Comparison of ENCODE assay signal across 9 cellular contexts in genomic region chr9:120869726-120870125, GRCh38. TPM values are rescaled to one million over a fixed set of nuclear protein-coding genes. Genes with fewer than 3 reads are reported as not detected.
DNase-seq lines count a peak whose midpoint lies in the region; ATAC-seq and TF ChIP-seq lines count a peak whose summit lies in the region.
"Had no signal": no experiment of that assay in that cellular context is flagged by ENCODE, and none has a peak within 500 bp of the region (broad histone marks: within the 10 kb centered on the region; RNA-seq: fewer than 3 reads in every experiment).

No MANE protein-coding gene starts in this region.

- H3K36me3 Mint-ChIP-seq in chondrocyte (ENCODE audit: low read depth) (peaks cover 31% of the 10 kb centered on the region), neural crest cell (ENCODE audit: low read depth) (peaks cover 15% of the 10 kb centered on the region)

- H3K36me3 ChIP-seq in heart left ventricle (peaks cover 0 to 52% (median 11%) of the 10 kb centered on the region in 9 donors), vagina (peaks cover 0 to 8% of the 10 kb centered on the region in 2 donors)

- H3K27ac ChIP-seq in heart left ventricle (peak overlapping the region in 7 of 12 donors; percentile 82 to 93 (median 86)), vagina (peak overlapping the region; percentile 91)

- intact Hi-C loops in heart left ventricle (cut with DNase I) (loop anchor here in 5 of 10 donors (1.0 to 10.0 kb wide), 8 partner anchors 27 to 195 kb away; partner anchors contain the start of genes FBXW2 (in 1 of the 5), MEGF9 (in 1 of the 5) and PSMD5 (in 1 of the 5)), Right ventricle myocardium inferior (cut with DNase I) (loop anchor here (2.0 to 5.0 kb wide), 3 partner anchors 27 to 77 kb away; partner anchors contain the start of genes FBXW2 and PSMD5), vagina (cut with DNase I) (loop anchor here (5.0 to 10.0 kb wide), 2 partner anchors 68 to 205 kb away; partner anchors contain the start of gene CNTRL)

- H3K27ac Mint-ChIP-seq in chondrocyte (ENCODE audit: unreplicated experiment) (peak overlapping the region; percentile 63), neural crest cell (ENCODE audit: unreplicated experiment) (no peak overlapping the region)

- TF ChIP-seq POLR2A in heart left ventricle (IDR thresholded peaks at IDR 0.05) = no peak
- no peak for TF ChIP-seq POLR2A in vagina (IDR thresholded peaks at IDR 0.05)

- no peaks in the 10 kb centered on the region for H3K27me3 Mint-ChIP-seq in chondrocyte (ENCODE audit: low read depth)
- H3K27me3 Mint-ChIP-seq in neural crest cell (ENCODE audit: low read depth) = no peaks in the 10 kb centered on the region

- H3K4me3 Mint-ChIP-seq in chondrocyte (ENCODE audit: unreplicated experiment) (no peak overlapping the region), neural crest cell (peak overlapping the region; percentile 89)

- DNase-seq in heart left ventricle (no peak), Right ventricle myocardium inferior (ENCODE audit: missing footprints) (no peak), chondrocyte (ENCODE audit: low spot score) (no peak), neural crest cell (ENCODE audit: low read depth, low spot score) (no peak), vagina (ENCODE audit: extremely low spot score in 2 of 2) (no peak), COLO829 (ENCODE audit: low spot score) (no peak), NCI-H226 (no peak)
- DNase-seq: NCI-H2171 treated with DMSO at 0.1 percent for 48 hours had no signal

- H3K9me3 ChIP-seq in heart left ventricle (no peaks in the 10 kb centered on the region), vagina (no peaks in the 10 kb centered on the region)

- H3K4me1 ChIP-seq in heart left ventricle (peaks cover 0 to 20% (median 2%) of the 10 kb centered on the region in 12 donors), vagina (peaks cover 13% of the 10 kb centered on the region)

- TF ChIP-seq CTCF in heart left ventricle (IDR thresholded peaks at IDR 0.05) = no peak
- no peak for TF ChIP-seq CTCF in chondrocyte (IDR thresholded peaks at IDR 0.05)
- TF ChIP-seq CTCF in neural crest cell (conservative IDR thresholded peaks at IDR 0.05) = no peak
- TF ChIP-seq CTCF in vagina (IDR thresholded peaks at IDR 0.05) = no peak

- WGBS in heart left ventricle, 4 donors = 87 to 96% (median 90%) methylated on average over 6 to 10 of the region's 10 CpGs

- H3K9me3 Mint-ChIP-seq in chondrocyte (ENCODE audit: low read depth) (no peaks in the 10 kb centered on the region), neural crest cell (no peaks in the 10 kb centered on the region)

- H3K27me3 ChIP-seq in heart left ventricle (no peaks in the 10 kb centered on the region), vagina (no peaks in the 10 kb centered on the region)

- ATAC-seq in heart left ventricle = no peak
- no peak for ATAC-seq in Right ventricle myocardium inferior
- no peak for ATAC-seq in GM21390 (IDR thresholded peaks at IDR 0.05; ENCODE audit: unreplicated experiment)

- H3K4me3 ChIP-seq in heart left ventricle (peak overlapping the region in 1 of 12 donors; percentile 63), vagina (no peak overlapping the region)

- H3K4me1 Mint-ChIP-seq in chondrocyte (ENCODE audit: low read depth) = peaks cover 44% of the 10 kb centered on the region
- peaks cover 33% of the 10 kb centered on the region for H3K4me1 Mint-ChIP-seq in neural crest cell

RNA-seq across cellular contexts. Expression of gene PHF19, which starts 7.3 kb away (rescaled TPM):
- total RNA-seq in heart left ventricle (10 to 100 TPM in 8 of 9 donors, 1 to 10 TPM in 1; 9.6 to 28.0 (median 12.5) TPM), Right ventricle myocardium inferior (13.2 TPM), chondrocyte (73.5 to 115 TPM (median 77.8 TPM) in 3 replicates), neural crest cell (100.0 and 110 TPM in 2 replicates), vagina (44.9 TPM)
- 10 to 100 TPM; 11.0 to 15.4 TPM for polyA plus RNA-seq in heart left ventricle

RNA-seq across cellular contexts. Expression of gene PSMD5, which starts 27.0 kb away (rescaled TPM):
- total RNA-seq in heart left ventricle = 10 to 100 TPM; 10.2 to 17.9 (median 13.4) TPM
- 10 to 100 TPM in 1 of 2 donors, 1 to 10 TPM in 1; 4.8 to 16.5 TPM for polyA plus RNA-seq in heart left ventricle
- total RNA-seq in Right ventricle myocardium inferior = 15.3 TPM
- total RNA-seq in chondrocyte = 48.1 to 64.2 TPM (median 54.3 TPM) in 3 replicates
- 54.3 and 54.5 TPM in 2 replicates for total RNA-seq in neural crest cell
- total RNA-seq in vagina = 27.5 TPM

RNA-seq across cellular contexts. Expression of gene TRAF1, which starts 56.9 kb away (rescaled TPM):
- total RNA-seq in heart left ventricle (1 to 10 TPM in 7 of 9 donors, under 1 TPM in 2; 0.93 to 7.8 (median 1.8) TPM), Right ventricle myocardium inferior (2.1 TPM), chondrocyte (10.0 to 11.3 TPM (median 10.8 TPM) in 3 replicates), neural crest cell (3.5 and 3.8 TPM in 2 replicates), vagina (6.9 TPM)
- 1 to 10 TPM; 1.7 to 2.4 TPM for polyA plus RNA-seq in heart left ventricle
